ENCODE assay signal across 28 cellular contexts in the genomic region with DNA sequence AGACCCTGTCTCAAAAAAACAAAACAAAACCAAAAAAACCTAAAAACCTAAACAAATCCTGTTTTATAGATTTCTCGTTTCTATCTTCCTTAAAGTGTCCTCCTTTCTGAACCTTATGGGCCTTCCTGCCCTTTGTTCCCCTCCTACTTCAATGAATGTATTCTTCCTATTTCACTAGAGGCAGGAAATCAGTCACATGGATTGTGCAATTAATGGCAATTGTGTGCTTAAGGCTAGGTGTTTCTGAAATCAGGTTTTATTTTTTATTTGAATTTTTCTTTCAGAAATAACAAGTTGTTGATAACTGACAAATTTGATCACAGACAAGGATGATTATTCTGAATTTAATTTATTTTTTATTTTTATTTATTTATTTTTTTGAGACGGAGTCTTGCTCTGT.
"Had no signal": no experiment of that assay in that cellular context is flagged by ENCODE, and none has a peak within 500 bp of the region (broad histone marks: within the 10 kb centered on the region; RNA-seq: fewer than 3 reads in every experiment).

No MANE protein-coding gene starts in this region.

- DNase-seq: hypothalamus; immature natural killer cell; kidney; left colon; left lung; lower lobe of right lung; mammary epithelial cell; mesenchymal stem cell; naive thymus-derived CD8-positive, alpha-beta T cell; nucleus accumbens; pancreas; posterior cingulate gyrus; retina; right cardiac atrium; sigmoid colon; small intestine; spleen; stimulated activated CD4-positive, alpha-beta T cell treated with anti-CD3 and anti-CD28 coated beads, Interleukin-4, amount 100 ng/mL, for 24 hours; stimulated activated naive CD4-positive, alpha-beta T cell; tibial artery; trophoblast cell; upper lobe of right lung had no signal

- H3K4me1 ChIP-seq: left lung, lower lobe of right lung, pancreas, prostate gland, sigmoid colon, spleen, suprapubic skin, tibial artery, upper lobe of right lung had no signal

- H3K27me3 ChIP-seq: left lung, pancreas, sigmoid colon, spleen, suprapubic skin, tibial artery, upper lobe of right lung had no signal

- H3K4me3 ChIP-seq: left lung, lower lobe of right lung, pancreas, prostate gland, sigmoid colon, spleen, suprapubic skin, thoracic aorta, tibial artery, upper lobe of right lung had no signal

- FAIRE-seq: islet of Langerhans, kidney, pancreas, small intestine, urothelium cell line had no signal

- H3K9me3 ChIP-seq: lower lobe of right lung, pancreas, prostate gland, sigmoid colon, suprapubic skin, thoracic aorta, tibial artery, upper lobe of right lung had no signal

- H3K27ac ChIP-seq: left lung, lower lobe of right lung, pancreas, prostate gland, sigmoid colon, spleen, suprapubic skin, thoracic aorta, tibial artery, upper lobe of right lung had no signal

- H3K36me3 ChIP-seq: left lung, lower lobe of right lung, pancreas, prostate gland, sigmoid colon, spleen, suprapubic skin, thoracic aorta, tibial artery, upper lobe of right lung had no signal

- ATAC-seq: left colon; left lung; lower lobe of right lung; naive thymus-derived CD8-positive, alpha-beta T cell; pancreas; right cardiac atrium; stimulated activated effector memory CD8-positive, alpha-beta T cell treated with anti-CD3 and anti-CD28 coated beads, Interleukin-12 subunit alpha, Interleukin-12 subunit beta, amount 100 ng/mL, for 72 hours; upper lobe of right lung had no signal
